9 cellular contexts compared by ENCODE assay signal in the genomic region with DNA sequence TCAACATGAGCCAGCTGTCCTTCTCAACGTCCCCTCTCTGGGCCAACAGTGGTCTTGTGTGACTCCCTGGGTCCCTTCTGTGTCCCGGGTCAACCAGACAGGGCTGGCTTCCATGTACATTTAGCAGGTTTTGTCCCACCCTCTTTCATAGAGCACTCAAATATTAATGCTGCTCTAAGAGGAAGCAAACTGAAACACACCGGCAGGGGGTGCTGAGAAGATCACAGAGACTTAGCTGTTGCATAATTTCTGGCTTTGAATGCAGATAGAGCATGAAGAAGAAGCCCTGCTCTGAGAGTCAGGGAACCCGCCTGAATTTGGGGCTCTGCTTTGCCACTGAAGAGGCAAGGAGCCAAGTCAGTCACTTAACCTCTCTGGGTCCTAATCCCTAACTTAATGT.
DNase-seq lines count a peak whose midpoint lies in the region; ATAC-seq, FAIRE-seq and TF ChIP-seq lines count a peak whose summit lies in the region.
"Had no signal": no experiment of that assay in that cellular context is flagged by ENCODE, and none has a peak within 500 bp of the region (broad histone marks: within the 10 kb centered on the region; RNA-seq: fewer than 3 reads in every experiment).

No MANE protein-coding gene starts in this region.

- H4K5ac ChIP-seq in H1 (ENCODE audit: insufficient read length, low read depth, low read length): no peak overlapping the region

- H3K4me1 ChIP-seq in A549 (no peaks in the 10 kb centered on the region), H1 (replicated peaks in 1 of 4; ENCODE audit: control insufficient read depth in 3 of 4, insufficient read depth in 4 of 4, low read length in 3 of 4) (peaks cover 0 to 5% (median 0%) of the 10 kb centered on the region in 4 experiments; a peak in 4 of 7 replicates), MM.1S (ENCODE audit: low read length) (no peaks in the 10 kb centered on the region), heart right ventricle (peaks cover 0 to 3% (median 0%) of the 10 kb centered on the region in 9 donors)

- H3K56ac ChIP-seq in H1 (replicated peaks; ENCODE audit: insufficient read length, low read depth, low read length): no peak overlapping the region

- no peaks in the 10 kb centered on the region for H4K20me1 ChIP-seq in H1 (replicated peaks in 1 of 2; ENCODE audit: control insufficient read depth in 1 of 2, insufficient read depth in 2 of 2, low read length in 2 of 2)
- H4K20me1 ChIP-seq in MM.1S (ENCODE audit: insufficient read depth, low read length): no peaks in the 10 kb centered on the region

- H3K23me2 ChIP-seq in H1 (ENCODE audit: low read depth, low read length): no peaks in the 10 kb centered on the region

- no peak overlapping the region for H3K9ac ChIP-seq in H1 (replicated peaks in 1 of 4; ENCODE audit: extremely low read depth in 1 of 4, low read depth in 3 of 4, low read length in 3 of 4)
- H3K9ac ChIP-seq in MM.1S (ENCODE audit: low read length): no peak overlapping the region

- WGBS in A549 (ENCODE audit: missing lambda C conversion rate): 2% methylated on average over 4 of the region's 4 CpGs
- WGBS in H1 (ENCODE audit: extremely low coverage in 1 of 2, insufficient coverage in 1 of 2, insufficient read length in 1 of 2, insufficient replicate concordance in 2 of 2, low coverage in 1 of 2, low lambda C conversion rate in 2 of 2, missing lambda C conversion rate in 1 of 2), 2 experiments: 76% methylated on average over 4 of the region's 4 CpGs; no CpG with 5 or more reads in 1 of the 2 experiments
- WGBS in heart right ventricle, 2 donors: 81 to 84% methylated on average over 4 of the region's 4 CpGs

- no peak for TF ChIP-seq EP300 in A549 (IDR thresholded peaks at IDR 0.05)
- no peak for TF ChIP-seq EP300 in H1 (IDR thresholded peaks at IDR 0.05; ENCODE audit: borderline replicate concordance in 1 of 2, low read depth in 2 of 2, low read length in 2 of 2)

- H3K4ac ChIP-seq in H1 (replicated peaks; ENCODE audit: insufficient read length, low read depth, low read length): no peak overlapping the region

- no peak overlapping the region for H4K8ac ChIP-seq in H1 (ENCODE audit: extremely low read depth, insufficient read depth, low read length)

- intact Hi-C loops in heart right ventricle (cut with DNase I): loop anchor here in 1 of 10 donors (5.0 kb wide), 1 partner anchor 128 kb away; no protein-coding TSS in a partner anchor

- H3K36me3 ChIP-seq in GM06990 (ENCODE audit: control insufficient read depth, insufficient read depth, low read length): no peaks in the 10 kb centered on the region
- H3K36me3 ChIP-seq in H1 (ENCODE audit: control insufficient read depth in 2 of 4, insufficient read depth in 4 of 4, low read length in 3 of 4): no peaks in the 10 kb centered on the region
- no peaks in the 10 kb centered on the region for H3K36me3 ChIP-seq in MM.1S (replicated peaks; ENCODE audit: insufficient read depth, low read length)
- no peaks in the 10 kb centered on the region for H3K36me3 ChIP-seq in heart right ventricle

- FAIRE-seq in A549 (lab: Jason Lieb, UNC): no peak
- FAIRE-seq in H1 (lab: Jason Lieb, UNC): no peak

- H3K79me1 ChIP-seq in H1 (ENCODE audit: low read depth, low read length): no peaks in the 10 kb centered on the region

- H2AK5ac ChIP-seq in H1 (ENCODE audit: low read depth, low read length): no peak overlapping the region

- TF ChIP-seq POLR2A in A549 (IDR thresholded peaks at IDR 0.05; ENCODE audit: low read length): no peak
- no peak for TF ChIP-seq POLR2A in H1 (IDR thresholded peaks at IDR 0.05; ENCODE audit: control extremely low read depth in 1 of 2, low read depth in 2 of 2, low read length in 2 of 2)

- H3K79me2 ChIP-seq in H1 (ENCODE audit: control insufficient read depth in 1 of 2, insufficient read depth in 2 of 2, low read length in 2 of 2) (no peaks in the 10 kb centered on the region), MM.1S (ENCODE audit: low read length) (no peaks in the 10 kb centered on the region)

- ATAC-seq in A549 (peak in 1 of 2 experiments; percentile 86; a peak in 3 of 6 replicates), heart right ventricle (no peak)

- peak in 1 of 2 experiments; percentile 41; a peak in 2 of 5 replicates for TF ChIP-seq RAD21 in A549 (conservative IDR thresholded peaks at IDR 0.05 in 1 of 2, IDR thresholded peaks at IDR 0.05 in 1 of 2)
- no peak for TF ChIP-seq RAD21 in H1 (IDR thresholded peaks at IDR 0.05 in 1 of 2, conservative IDR thresholded peaks at IDR 0.05 in 1 of 2; ENCODE audit: low read depth in 2 of 2, low read length in 2 of 2)

- H3K27ac ChIP-seq in A549 (no peak overlapping the region), H1 (ENCODE audit: low read depth, low read length) (no peak overlapping the region), MM.1S (ENCODE audit: low read length) (no peak overlapping the region), heart right ventricle (no peak overlapping the region)

- H3K14ac ChIP-seq in H1 (ENCODE audit: insufficient read length): no peak overlapping the region

- H2AFZ ChIP-seq in H1 (ENCODE audit: low read length) (no peak overlapping the region), MM.1S (ENCODE audit: low read length) (no peak overlapping the region)

- DNase-seq in A549 (ENCODE audit: low read depth in 1 of 2, low spot score in 1 of 2) (peak; percentile 56 to 63), GM06990 (ENCODE audit: extremely low read depth, insufficient read length) (no peak), NCI-H2107 treated with DMSO at 0.1 percent for 48 hours (lab: John Stamatoyannopoulos, UW; ENCODE audit: unreplicated experiment) (peak; percentile 15), H1 (ENCODE audit: low read depth in 1 of 2, low spot score in 2 of 2) (no peak), MM.1S (no peak), cortex of kidney (lab: John Stamatoyannopoulos, UW) (no peak), GM13976 (ENCODE audit: low spot score) (no peak), heart right ventricle (no peak)
- DNase-seq: occipital lobe had no signal

- H3K9me3 ChIP-seq in A549: no peaks in the 10 kb centered on the region
- H3K9me3 ChIP-seq in H1 (ENCODE audit: insufficient read depth in 2 of 2, low read depth in 1 of 2, low read length in 1 of 2): no peaks in the 10 kb centered on the region
- no peaks in the 10 kb centered on the region for H3K9me3 ChIP-seq in MM.1S (replicated peaks; ENCODE audit: insufficient read depth, low read length)
- H3K9me3 ChIP-seq in heart right ventricle: no peaks in the 10 kb centered on the region

- H3K27me3 ChIP-seq in GM06990 (replicated peaks; ENCODE audit: control insufficient read depth, insufficient read depth, low read length) (peaks cover 2% of the 10 kb centered on the region; the same call in 1 of the 2 replicates), H1 (replicated peaks in 1 of 4; ENCODE audit: control insufficient read depth in 3 of 4, extremely low read depth in 1 of 4, insufficient read depth in 3 of 4, low read length in 3 of 4) (no peaks in the 10 kb centered on the region), MM.1S (replicated peaks; ENCODE audit: insufficient read depth, low read length) (no peaks in the 10 kb centered on the region), heart right ventricle (peaks cover 0 to 6% (median 0%) of the 10 kb centered on the region in 7 donors)

- no peaks in the 10 kb centered on the region for H3K9me2 ChIP-seq in MM.1S (replicated peaks; ENCODE audit: insufficient read depth, low read length)

- H2BK12ac ChIP-seq in H1 (ENCODE audit: low read depth, low read length): no peak overlapping the region

- H2BK5ac ChIP-seq in H1 (ENCODE audit: low read depth, low read length): no peak overlapping the region

- H3F3A ChIP-seq in MM.1S (ENCODE audit: insufficient read depth, low read length): no peaks in the 10 kb centered on the region

- H2BK120ac ChIP-seq in H1 (replicated peaks; ENCODE audit: low read depth, low read length): no peak overlapping the region

- no peak overlapping the region for H2BK15ac ChIP-seq in H1 (ENCODE audit: low read length)

- H3K4me3 ChIP-seq in A549 (no peak overlapping the region), GM06990 (replicated peaks; ENCODE audit: low read depth, low read length) (no peak overlapping the region), H1 (ENCODE audit: extremely low read depth in 1 of 4, insufficient read depth in 2 of 4, low read depth in 3 of 4, low read length in 4 of 4) (no peak overlapping the region), MM.1S (ENCODE audit: low read length) (no peak overlapping the region), heart right ventricle (no peak overlapping the region)

- peak; percentile 35; the same call in 2 of the 3 replicates for TF ChIP-seq CTCF in A549 (IDR thresholded peaks at IDR 0.05)
- peak; percentile 54 for TF ChIP-seq CTCF in GM06990 (IDR thresholded peaks at IDR 0.05; ENCODE audit: insufficient read depth, low read length, poor library complexity, severe bottlenecking)
- TF ChIP-seq CTCF in H1 (IDR thresholded peaks at IDR 0.05; ENCODE audit: control extremely low read depth in 1 of 3, insufficient read depth in 1 of 3, low read depth in 1 of 3, low read length in 3 of 3): no peak
- TF ChIP-seq CTCF in MM.1S (IDR thresholded peaks at IDR 0.05; ENCODE audit: low read length): no peak; the same call in 1 of the 2 replicates
- no peak for TF ChIP-seq CTCF in GM13976 (IDR thresholded peaks at IDR 0.05; ENCODE audit: borderline replicate concordance, control extremely low read depth, extremely low read depth, insufficient read depth, missing control alignments)
- peak in 3 of 9 donors; percentile 5 to 25 (median 21) for TF ChIP-seq CTCF in heart right ventricle (IDR thresholded peaks at IDR 0.05)

- no peak overlapping the region for H4K91ac ChIP-seq in H1 (replicated peaks; ENCODE audit: insufficient read length, low read length)

- H3K18ac ChIP-seq in H1 (ENCODE audit: extremely low read depth, low read length): no peak overlapping the region

- H3K4me2 ChIP-seq in A549: no peak overlapping the region
- no peak overlapping the region for H3K4me2 ChIP-seq in H1 (ENCODE audit: insufficient read depth in 1 of 2, low read depth in 2 of 2, low read length in 2 of 2)
- no peak overlapping the region for H3K4me2 ChIP-seq in MM.1S (ENCODE audit: low read depth, low read length)

- in situ Hi-C loops in GM13976 (cut with MboI; ENCODE audit: low sequenced_read_pairs, unreplicated experiment): no loop called here

- CTCF ChIA-PET in A549 (lab: Yijun Ruan, JAX) (interaction anchor here (0.7 to 2.0 kb wide), 6 partner anchors 10 to 138 kb away, joined by 3 to 7 read pairs (median 4); no protein-coding TSS in a partner anchor), H1 (lab: Charles Lee; ENCODE audit: partially characterized antibody) (interaction anchor here (0.6 to 2.6 kb wide), 8 partner anchors 10 to 133 kb away, joined by 3 to 7 read pairs (median 3); no protein-coding TSS in a partner anchor)

- no peak overlapping the region for H3K23ac ChIP-seq in H1 (ENCODE audit: insufficient read length)

- no peak overlapping the region for H2BK20ac ChIP-seq in H1 (ENCODE audit: low read length)

- POLR2A ChIA-PET in A549 (lab: Yijun Ruan, JAX): no interaction called here
- POLR2A ChIA-PET in H1 (lab: Charles Lee; ENCODE audit: partially characterized antibody): no interaction called here

TF ChIP-seq in A549, 52 proteins besides CTCF, POLR2A, EP300 and RAD21 (continues in another document):
- TF ChIP-seq HEYL (CRISPR knock-in tag; IDR thresholded peaks at IDR 0.05) (no peak), CBX2 (IDR thresholded peaks at IDR 0.05; ENCODE audit: borderline replicate concordance, low read depth) (no peak)

TF ChIP-seq in H1, 55 proteins besides CTCF, POLR2A, EP300 and RAD21 (continues in another document):
- no peak for TF ChIP-seq KDM4A (IDR thresholded peaks at IDR 0.05; ENCODE audit: low read depth, low read length, severe bottlenecking)

Comparison
In these comparisons a context has a peak if more than half of its experiments do, and no peak if none do; other contexts are left out.
1. DNase-seq: peak in A549 (2 of 2) and NCI-H2107 treated with DMSO at 0.1 percent for 48 hours (single experiment); none in GM06990 (single experiment), H1 (0 of 2), MM.1S (single experiment), cortex of kidney (single experiment), GM13976 (single experiment) and heart right ventricle (0 of 2).
2. CTCF ChIP-seq: peak in A549 (single experiment) and GM06990 (single experiment); none in H1 (0 of 3), MM.1S (single experiment) and GM13976 (single experiment).
3. Of the 18 proteins assayed by ChIP-seq in both H1 and A549: peak only in H1: none; only in A549: CTCF; in both: CEBPB; in neither: 15; mixed calls (peak in some experiments, not most) for 1.